In the genomic region with DNA sequence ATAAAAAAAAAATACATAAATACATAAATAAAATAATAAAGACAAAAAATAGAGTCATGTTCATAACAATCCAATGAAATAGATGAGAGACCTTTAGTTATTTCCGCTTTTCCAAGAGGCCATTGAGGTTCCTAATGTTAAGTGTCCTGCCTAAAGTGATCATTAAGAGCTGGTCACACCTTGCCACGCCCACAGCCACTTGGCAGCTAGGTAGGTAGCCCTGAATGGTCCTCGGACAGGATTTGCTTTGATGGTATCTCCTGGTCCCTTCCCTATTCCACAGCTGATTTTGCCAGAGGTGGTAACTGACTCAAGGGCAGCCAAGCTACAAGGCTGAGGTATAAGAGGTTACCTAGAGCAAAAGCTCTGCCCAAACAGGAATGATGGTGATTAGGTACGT, we compare ENCODE assay signal across 1 cellular context.
TF ChIP-seq lines count a peak whose summit lies in the region.

No MANE protein-coding gene starts in this region.

TF ChIP-seq in IMR-90, 13 proteins besides CTCF, POLR2A, EP300 and RAD21 (continued from another document):
- TF ChIP-seq FOS (IDR thresholded peaks at IDR 0.05; ENCODE audit: low read depth, low read length) (no peak), BHLHE40 (IDR thresholded peaks at IDR 0.05; ENCODE audit: low read depth, low read length) (no peak), MXI1 (IDR thresholded peaks at IDR 0.05; ENCODE audit: borderline replicate concordance, low read depth, low read length) (no peak), MAZ (IDR thresholded peaks at IDR 0.05; ENCODE audit: borderline replicate concordance, low read depth, low read length) (no peak)
TF ChIP-seq in IMR-90: peak in this region for 0.
